ENCODE assay signal across 23 cellular contexts in the genomic region with DNA sequence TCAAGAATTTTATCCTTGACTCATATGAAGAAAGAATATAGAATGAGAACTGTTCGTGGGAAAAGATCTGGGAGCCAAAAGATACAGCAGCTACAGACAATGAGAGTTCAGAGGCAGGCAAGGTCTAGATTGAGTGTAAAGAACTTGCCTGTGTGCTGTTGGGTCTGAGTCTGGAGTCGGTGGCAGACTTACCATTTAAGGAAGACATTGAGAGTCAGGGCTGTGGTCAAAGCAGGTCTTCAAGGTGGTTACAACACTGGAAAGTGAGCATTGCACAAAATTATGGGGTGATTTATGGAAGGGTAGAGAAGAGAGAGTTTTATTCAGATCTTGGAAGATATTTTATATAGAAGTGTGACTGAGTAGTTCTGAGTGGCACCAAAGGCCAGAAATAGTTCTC.
DNase-seq lines count a peak whose midpoint lies in the region; ATAC-seq and TF ChIP-seq lines count a peak whose summit lies in the region.
"Had no signal": no experiment of that assay in that cellular context is flagged by ENCODE, and none has a peak within 500 bp of the region (broad histone marks: within the 10 kb centered on the region; RNA-seq: fewer than 3 reads in every experiment).

No MANE protein-coding gene starts in this region.

- peaks cover 0 to 2% (median 0%) of the 10 kb centered on the region in 8 donors for H3K9me3 Mint-ChIP-seq in CD4-positive, alpha-beta memory T cell
- H3K9me3 Mint-ChIP-seq in Caco-2 (ENCODE audit: unreplicated experiment): no peaks in the 10 kb centered on the region
- H3K9me3 Mint-ChIP-seq in activated T-helper 2 cell treated with anti-CD3 and anti-CD28 coated beads, Interferon-gamma antibody, Interleukin-2, Interleukin-4, amounts not matched to agents 10 μg/mL and 5 μg/mL and 100 μg/mL, durations not matched to agents 14 hours and 24 hours and 36 hours: no peaks in the 10 kb centered on the region
- H3K9me3 Mint-ChIP-seq: CD8-positive, alpha-beta T cell; H9; HFFc6 had no signal

- POLR2A ChIA-PET in CD4-positive, alpha-beta memory T cell (lab: Charles Lee; ENCODE audit: partially characterized antibody): interaction anchor here (2.4 to 9.7 kb wide), 3 partner anchors 17 to 61 kb away, joined by 6 to 162 read pairs (median 19); no protein-coding TSS in a partner anchor
- POLR2A ChIA-PET in Caco-2 (lab: Charles Lee): interaction anchor here (1.5 kb wide), 1 partner anchor 19 kb away, joined by 4 read pairs; no protein-coding TSS in a partner anchor

- BruUV-seq in Caco-2 (replicated peaks; lab: Mats Ljungman, UMichigan): no TSS peak

- ATAC-seq in HG02852 (IDR thresholded peaks at IDR 0.05; ENCODE audit: unreplicated experiment): no peak
- ATAC-seq: CD8-positive, alpha-beta T cell had no signal

- no peaks in the 10 kb centered on the region for H3K36me3 ChIP-seq in CD4-positive, alpha-beta memory T cell (ENCODE audit: insufficient read depth, low read length)
- peaks cover 1% of the 10 kb centered on the region; the same call in 1 of the 2 replicates for H3K36me3 ChIP-seq in Caco-2 (ENCODE audit: control insufficient read depth, insufficient read depth, low read length)
- H3K36me3 ChIP-seq in mesodermal cell (ENCODE audit: control insufficient read depth, insufficient read depth, low read length): no peaks in the 10 kb centered on the region
- no peaks in the 10 kb centered on the region for H3K36me3 ChIP-seq in tibial artery
- H3K36me3 ChIP-seq: BLaER1, MG63, SJSA1 had no signal

- TF ChIP-seq CTCF in Caco-2 (IDR thresholded peaks at IDR 0.05; ENCODE audit: insufficient read depth in 1 of 2, low read depth in 1 of 2, low read length in 1 of 2, severe bottlenecking in 1 of 2, unreplicated experiment in 1 of 2) (no peak), tibial artery (IDR thresholded peaks at IDR 0.05) (no peak)

- no peaks in the 10 kb centered on the region for H3K9me3 ChIP-seq in CD4-positive, alpha-beta memory T cell (ENCODE audit: control insufficient read depth in 1 of 2, low read length in 2 of 2)
- no peaks in the 10 kb centered on the region for H3K9me3 ChIP-seq in Caco-2
- no peaks in the 10 kb centered on the region for H3K9me3 ChIP-seq in mesodermal cell (ENCODE audit: control insufficient read depth, low read length)
- no peaks in the 10 kb centered on the region for H3K9me3 ChIP-seq in tibial artery
- H3K9me3 ChIP-seq: BLaER1, MG63, SJSA1 had no signal

- H3K36me3 Mint-ChIP-seq in CD4-positive, alpha-beta memory T cell: peaks cover 0 to 3% of the 10 kb centered on the region in 2 donors
- H3K36me3 Mint-ChIP-seq in Caco-2 (ENCODE audit: insufficient read depth, unreplicated experiment): peaks cover 36% of the 10 kb centered on the region
- peaks cover 4% of the 10 kb centered on the region for H3K36me3 Mint-ChIP-seq in activated T-helper 2 cell treated with anti-CD3 and anti-CD28 coated beads, Interferon-gamma antibody, Interleukin-2, Interleukin-4, amounts not matched to agents 10 μg/mL and 5 μg/mL and 100 μg/mL, durations not matched to agents 14 hours and 24 hours and 36 hours (ENCODE audit: low read depth)
- H3K36me3 Mint-ChIP-seq: CD8-positive, alpha-beta T cell had no signal

- no peaks in the 10 kb centered on the region for H3K27me3 Mint-ChIP-seq in CD4-positive, alpha-beta memory T cell
- no peaks in the 10 kb centered on the region for H3K27me3 Mint-ChIP-seq in Caco-2 (ENCODE audit: insufficient read depth, unreplicated experiment)
- H3K27me3 Mint-ChIP-seq in activated T-helper 2 cell treated with anti-CD3 and anti-CD28 coated beads, Interferon-gamma antibody, Interleukin-2, Interleukin-4, amounts not matched to agents 10 μg/mL and 5 μg/mL and 100 μg/mL, durations not matched to agents 14 hours and 24 hours and 36 hours (ENCODE audit: low read depth): no peaks in the 10 kb centered on the region

- H3K27me3 ChIP-seq in CD4-positive, alpha-beta memory T cell (ENCODE audit: insufficient read depth, low read length): no peaks in the 10 kb centered on the region
- H3K27me3 ChIP-seq in Caco-2 (replicated peaks; ENCODE audit: control insufficient read depth, insufficient read depth, low read length) (no peaks in the 10 kb centered on the region), tibial artery (no peaks in the 10 kb centered on the region)
- H3K27me3 ChIP-seq: BLaER1, SJSA1 had no signal

- WGBS in mesodermal cell (ENCODE audit: insufficient coverage in 2 of 2), 2 experiments: 92 to 95% methylated on average over 2 of the region's 2 CpGs

- intact Hi-C loops in CD4-positive, alpha-beta memory T cell (cut with micrococcal nuclease): loop anchor here (5.0 kb wide), 2 partner anchors 76 to 124 kb away; no protein-coding TSS in a partner anchor
- intact Hi-C loops in Caco-2 (cut with micrococcal nuclease; ENCODE audit: unreplicated experiment) (no loop called here), tibial artery (cut with DNase I; ENCODE audit: low total_unique reads) (no loop called here)
- intact Hi-C loops in activated T-helper 2 cell treated with anti-CD3 and anti-CD28 coated beads, Interferon-gamma antibody, Interleukin-2, Interleukin-4, amounts not matched to agents 10 μg/mL and 5 μg/mL and 100 μg/mL, durations not matched to agents 14 hours and 24 hours and 36 hours (cut with micrococcal nuclease): loop anchor here (2.0 to 10.0 kb wide), 8 partner anchors 61 to 1336 kb away; partner anchors contain the start of genes ATP1B1, BLZF1, F5 and NME7

- H3K4me1 ChIP-seq in CD4-positive, alpha-beta memory T cell (ENCODE audit: insufficient read depth, low read length): peaks cover 57% of the 10 kb centered on the region
- H3K4me1 ChIP-seq in Caco-2 (peaks cover 50% of the 10 kb centered on the region), mesodermal cell (ENCODE audit: control insufficient read depth, insufficient read depth, low read length, poor library complexity, severe bottlenecking) (peaks cover 11% of the 10 kb centered on the region), tibial artery (no peaks in the 10 kb centered on the region)
- H3K4me1 ChIP-seq: BLaER1, SJSA1 had no signal

- no peak overlapping the region for H3K4me3 ChIP-seq in CD4-positive, alpha-beta memory T cell (ENCODE audit: low read length in 2 of 2)
- H3K4me3 ChIP-seq in Caco-2 (ENCODE audit: low read depth, low read length) (no peak overlapping the region), mesodermal cell (ENCODE audit: extremely low read depth, insufficient read depth, low read length, poor library complexity, severe bottlenecking) (no peak overlapping the region), tibial artery (no peak overlapping the region)
- H3K4me3 ChIP-seq: BLaER1, MG63, SJSA1 had no signal

- CTCF ChIA-PET in CD4-positive, alpha-beta memory T cell (lab: Charles Lee; ENCODE audit: partially characterized antibody): interaction anchor here (15.1 kb wide), 1 partner anchor 17 kb away, joined by 543 read pairs; no protein-coding TSS in a partner anchor
- CTCF ChIA-PET in Caco-2 (lab: Charles Lee): interaction anchor here (0.6 to 2.5 kb wide), 2 partner anchors 18 to 215 kb away, joined by 3 to 19 read pairs; no protein-coding TSS in a partner anchor

- H3K27ac ChIP-seq in CD4-positive, alpha-beta memory T cell (ENCODE audit: low read depth, low read length): no peak overlapping the region
- peak overlapping the region; percentile 77 for H3K27ac ChIP-seq in mesodermal cell (ENCODE audit: low read depth, low read length, severe bottlenecking)
- no peak overlapping the region for H3K27ac ChIP-seq in tibial artery
- H3K27ac ChIP-seq: BLaER1, SJSA1 had no signal

- DNase-seq in CD4-positive, alpha-beta memory T cell: no peak
- DNase-seq in Caco-2 (no peak), tibial artery (no peak), GM19238 (ENCODE audit: insufficient read length, low spot score) (no peak)
- DNase-seq in activated T-helper 2 cell treated with anti-CD3 and anti-CD28 coated beads, Interferon-gamma antibody, Interleukin-2, Interleukin-4, amounts not matched to agents 10 μg/mL and 5 μg/mL and 100 μg/mL, durations not matched to agents 14 hours and 24 hours and 36 hours (ENCODE audit: low spot score): no peak
- DNase-seq in stimulated activated CD4-positive, alpha-beta T cell treated with anti-CD3 and anti-CD28 coated beads, Interleukin-2, amount 100 ng/mL, for 24 hours: no peak
- DNase-seq: CD8-positive, alpha-beta T cell; DMS53; GDM1; H9; HFFc6; Kasumi-1; MG63; NCI-H1048; NCI-H1417 treated with DMSO at 0.1 percent for 48 hours; NCI-H187; NCI-H2107; NCI-H446 treated with DMSO at 0.1 percent for 48 hours; NCI-H526 treated with DMSO at 0.1 percent for 48 hours had no signal

- H3K4me3 Mint-ChIP-seq in CD4-positive, alpha-beta memory T cell: peak overlapping the region in 4 of 8 donors; percentile 0 to 48 (median 2)
- peak overlapping the region; percentile 22 for H3K4me3 Mint-ChIP-seq in Caco-2 (ENCODE audit: unreplicated experiment)
- no peak overlapping the region for H3K4me3 Mint-ChIP-seq in activated T-helper 2 cell treated with anti-CD3 and anti-CD28 coated beads, Interferon-gamma antibody, Interleukin-2, Interleukin-4, amounts not matched to agents 10 μg/mL and 5 μg/mL and 100 μg/mL, durations not matched to agents 14 hours and 24 hours and 36 hours (ENCODE audit: low read depth)
- H3K4me3 Mint-ChIP-seq: CD8-positive, alpha-beta T cell; H9; HFFc6 had no signal

- H3K27ac Mint-ChIP-seq in CD4-positive, alpha-beta memory T cell: peak overlapping the region; percentile 71 to 100 (median 93)
- H3K27ac Mint-ChIP-seq in Caco-2 (ENCODE audit: unreplicated experiment): peak overlapping the region; percentile 36
- peak overlapping the region; percentile 94 for H3K27ac Mint-ChIP-seq in activated T-helper 2 cell treated with anti-CD3 and anti-CD28 coated beads, Interferon-gamma antibody, Interleukin-2, Interleukin-4, amounts not matched to agents 10 μg/mL and 5 μg/mL and 100 μg/mL, durations not matched to agents 14 hours and 24 hours and 36 hours
- H3K27ac Mint-ChIP-seq: CD8-positive, alpha-beta T cell; H9; HFFc6 had no signal

- H3K4me1 Mint-ChIP-seq in CD4-positive, alpha-beta memory T cell: peaks cover 33 to 63% (median 50%) of the 10 kb centered on the region in 4 donors
- peaks cover 48% of the 10 kb centered on the region for H3K4me1 Mint-ChIP-seq in Caco-2 (ENCODE audit: low read depth, unreplicated experiment)
- peaks cover 68% of the 10 kb centered on the region for H3K4me1 Mint-ChIP-seq in activated T-helper 2 cell treated with anti-CD3 and anti-CD28 coated beads, Interferon-gamma antibody, Interleukin-2, Interleukin-4, amounts not matched to agents 10 μg/mL and 5 μg/mL and 100 μg/mL, durations not matched to agents 14 hours and 24 hours and 36 hours (ENCODE audit: low read depth)

Comparison
In these comparisons a context has a peak if more than half of its experiments do, and no peak if none do; other contexts are left out.
1. H3K27ac Mint-ChIP-seq: peak in every context shown above with its lines; median percentile 94 in activated T-helper 2 cell treated with anti-CD3 and anti-CD28 coated beads, Interferon-gamma antibody, Interleukin-2, Interleukin-4, amounts not matched to agents 10 μg/mL and 5 μg/mL and 100 μg/mL, durations not matched to agents 14 hours and 24 hours and 36 hours; 93 in CD4-positive, alpha-beta memory T cell; 36 in Caco-2.
2. intact Hi-C loops: an anchor here in CD4-positive, alpha-beta memory T cell (5.0 kb wide) and activated T-helper 2 cell treated with anti-CD3 and anti-CD28 coated beads, Interferon-gamma antibody, Interleukin-2, Interleukin-4, amounts not matched to agents 10 μg/mL and 5 μg/mL and 100 μg/mL, durations not matched to agents 14 hours and 24 hours and 36 hours (2.0 to 10.0 kb wide); none called in Caco-2 and tibial artery.